ENCODE assay signal across 18 cellular contexts in genomic region chr6:157513619-157514485, GRCh38.
"Had no signal": no experiment of that assay in that cellular context is flagged by ENCODE, and none has a peak within 500 bp of the region (broad histone marks: within the 10 kb centered on the region; RNA-seq: fewer than 3 reads in every experiment).

No MANE protein-coding gene starts in this region.

- DNase-seq: activated CD4-positive, alpha-beta T cell treated with anti-CD3 and anti-CD28 coated beads, Interleukin-2, amount 10 ng/mL, durations not matched to agents 24 days and 14 days; activated CD4-positive, CD25-positive, alpha-beta regulatory T cell; activated CD8-positive, alpha-beta memory T cell treated with anti-CD3 and anti-CD28 coated beads, Interleukin-2, amount 50 U/mL, for 48 hours; activated CD8-positive, alpha-beta T cell treated with anti-CD3 and anti-CD28 coated beads, Interleukin-2, amount 10 ng/mL, durations not matched to agents 7 days and 5 days; activated effector memory CD4-positive, alpha-beta T cell treated with Interleukin-2 at 50 U/mL for 16 hours; activated T-cell treated with anti-CD3 and anti-CD28 coated beads, Interleukin-2, amount 50 U/mL, for 48 hours; cortex of kidney; effector CD8-positive, alpha-beta T cell; nucleus accumbens; posterior cingulate gyrus; stimulated activated CD4-positive, alpha-beta T cell treated with anti-CD3 and anti-CD28 coated beads, Interleukin-15, amount 100 ng/mL, for 24 hours; stimulated activated CD4-positive, alpha-beta T cell treated with anti-CD3 and anti-CD28 coated beads, Interleukin-2, amount 100 ng/mL, for 48 hours; stimulated activated naive CD8-positive, alpha-beta T cell treated with anti-CD3 and anti-CD28 coated beads, Interleukin-15, amount 100 ng/mL, for 72 hours; T-cell; upper lobe of left lung had no signal

- H3K27ac Mint-ChIP-seq: activated CD4-positive, alpha-beta T cell treated with anti-CD3 and anti-CD28 coated beads, Interleukin-2, amount 10 ng/mL, durations not matched to agents 24 days and 14 days; activated CD8-positive, alpha-beta T cell treated with anti-CD3 and anti-CD28 coated beads, Interleukin-2, amount 10 ng/mL, durations not matched to agents 7 days and 5 days; activated naive CD4-positive, alpha-beta T cell treated with anti-CD3 and anti-CD28 coated beads, Interleukin-2, amount 50 U/mL, for 24 hours; mesothelial cell of epicardium; stimulated activated naive CD8-positive, alpha-beta T cell treated with anti-CD3 and anti-CD28 coated beads, Interleukin-15, amount 100 ng/mL, for 72 hours; T-cell had no signal

- H3K36me3 Mint-ChIP-seq: activated naive CD4-positive, alpha-beta T cell treated with anti-CD3 and anti-CD28 coated beads, Interleukin-2, amount 50 U/mL, for 24 hours; mesothelial cell of epicardium had no signal

- ATAC-seq: activated CD8-positive, alpha-beta T cell treated with anti-CD3 and anti-CD28 coated beads, Interleukin-2, amount 10 ng/mL, durations not matched to agents 7 days and 5 days; natural killer cell treated with Interleukin-12 subunit alpha and Interleukin-12 subunit beta and Interleukin-15 and Interleukin-18, amount 100 ng/mL, for 72 hours; stimulated activated naive CD8-positive, alpha-beta T cell treated with anti-CD3 and anti-CD28 coated beads, Interleukin-15, amount 100 ng/mL, for 72 hours; T-cell had no signal

- H3K4me3 Mint-ChIP-seq: activated CD4-positive, alpha-beta T cell treated with anti-CD3 and anti-CD28 coated beads, Interleukin-2, amount 10 ng/mL, durations not matched to agents 24 days and 14 days; activated CD8-positive, alpha-beta T cell treated with anti-CD3 and anti-CD28 coated beads, Interleukin-2, amount 10 ng/mL, durations not matched to agents 7 days and 5 days; activated naive CD4-positive, alpha-beta T cell treated with anti-CD3 and anti-CD28 coated beads, Interleukin-2, amount 50 U/mL, for 24 hours; mesothelial cell of epicardium; stimulated activated naive CD8-positive, alpha-beta T cell treated with anti-CD3 and anti-CD28 coated beads, Interleukin-15, amount 100 ng/mL, for 72 hours; T-cell had no signal

- H3K9me3 Mint-ChIP-seq: activated naive CD4-positive, alpha-beta T cell treated with anti-CD3 and anti-CD28 coated beads, Interleukin-2, amount 50 U/mL, for 24 hours; natural killer cell treated with Interleukin-12 subunit alpha and Interleukin-12 subunit beta and Interleukin-15 and Interleukin-18, amount 100 ng/mL, for 72 hours; stimulated activated naive CD8-positive, alpha-beta T cell treated with anti-CD3 and anti-CD28 coated beads, Interleukin-15, amount 100 ng/mL, for 72 hours; T-cell had no signal

- H3K27me3 Mint-ChIP-seq: activated CD4-positive, alpha-beta T cell treated with anti-CD3 and anti-CD28 coated beads, Interleukin-2, amount 10 ng/mL, durations not matched to agents 24 days and 14 days; activated naive CD4-positive, alpha-beta T cell treated with anti-CD3 and anti-CD28 coated beads, Interleukin-2, amount 50 U/mL, for 24 hours; natural killer cell treated with Interleukin-12 subunit alpha and Interleukin-12 subunit beta and Interleukin-15 and Interleukin-18, amount 100 ng/mL, for 72 hours; stimulated activated naive CD8-positive, alpha-beta T cell treated with anti-CD3 and anti-CD28 coated beads, Interleukin-15, amount 100 ng/mL, for 72 hours; T-cell had no signal
